Comparison of ENCODE assay signal across 18 cellular contexts in the genomic region with DNA sequence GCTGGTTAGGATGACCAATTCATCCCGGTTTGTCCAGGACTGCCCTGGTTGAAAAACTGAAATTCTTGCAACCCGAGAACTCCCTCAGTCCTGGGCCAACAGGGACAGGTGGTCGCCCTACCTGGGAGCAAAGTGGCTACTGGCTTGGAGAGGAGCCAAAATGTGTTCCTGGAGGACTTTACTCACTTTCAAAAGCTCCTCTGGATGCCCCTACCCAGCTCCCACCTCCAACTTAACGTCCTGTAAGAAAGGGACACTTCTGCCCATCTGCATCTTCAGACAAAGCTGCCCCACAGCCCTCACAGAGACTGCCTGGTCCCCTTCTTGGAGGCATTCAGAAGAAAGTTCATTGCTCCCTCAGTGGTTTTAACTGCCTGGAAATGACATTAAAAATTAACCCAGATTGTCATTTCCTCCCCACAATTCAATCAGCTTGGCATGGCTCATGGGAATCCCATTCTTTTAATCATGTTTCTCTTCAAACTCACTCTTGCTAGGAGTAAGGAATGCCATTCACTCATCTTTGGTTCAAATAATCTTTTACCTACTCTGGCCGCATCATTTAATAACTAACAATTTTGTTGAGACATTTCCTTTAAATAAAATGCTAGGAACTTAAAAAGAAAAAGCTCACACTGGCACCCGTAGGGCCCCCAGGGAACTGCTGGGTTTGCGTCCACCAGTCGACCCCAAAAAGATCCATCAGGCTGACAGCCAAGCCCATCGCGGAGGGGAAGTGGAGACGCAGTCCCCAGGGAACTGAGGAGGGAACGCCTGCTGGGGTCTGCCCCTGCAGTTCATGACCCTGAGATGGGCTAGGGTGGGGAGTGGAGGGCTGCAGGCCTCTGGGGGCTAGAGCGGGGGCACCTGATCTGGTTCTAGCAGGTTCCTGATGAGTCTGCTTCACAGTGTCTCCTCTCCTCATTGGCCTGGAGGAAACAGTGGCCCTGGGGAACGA. TPM values are rescaled to one million over a fixed set of nuclear protein-coding genes. Genes with fewer than 3 reads are reported as not detected.
A peak's percentile ranks its signal among the peaks of the same experiment; 100 is the strongest.
DNase-seq lines count a peak whose midpoint lies in the region; ATAC-seq and TF ChIP-seq lines count a peak whose summit lies in the region.
"Had no signal": no experiment of that assay in that cellular context is flagged by ENCODE, and none has a peak within 500 bp of the region (broad histone marks: within the 10 kb centered on the region; RNA-seq: fewer than 3 reads in every experiment).

No MANE protein-coding gene starts in this region.

- no peak overlapping the region for H3K9ac ChIP-seq in HCT116 (ENCODE audit: low read length)
- peak overlapping the region; percentile 19 for H3K9ac ChIP-seq in adipocyte (ENCODE audit: low read length)
- H3K9ac ChIP-seq: KMS-11 had no signal

- WGBS in spleen, 5 donors: 43 to 47% (median 44%) methylated on average over 14 of the region's 14 CpGs

- intact Hi-C loops in HCT116 (cut with micrococcal nuclease): no loop called here
- intact Hi-C loops in left colon (cut with DNase I, micrococcal nuclease): no loop called here
- intact Hi-C loops in spleen (cut with DNase I; ENCODE audit: low total_unique reads): no loop called here

- no peaks in the 10 kb centered on the region for H3K9me2 ChIP-seq in HCT116 (ENCODE audit: insufficient read depth)

- CTCF ChIA-PET in HCT116 (lab: Charles Lee): interaction anchor here (0.8 to 1.6 kb wide), 6 partner anchors 12 to 139 kb away, joined by 3 to 6 read pairs (median 4); a partner anchor contains a TSS

- H3K9me3 ChIP-seq in HCT116 (ENCODE audit: control insufficient read depth in 1 of 2, insufficient read depth in 1 of 2, low read depth in 1 of 2, low read length in 2 of 2): no peaks in the 10 kb centered on the region
- H3K9me3 ChIP-seq in adipocyte (ENCODE audit: control insufficient read depth, low read length): peaks cover 6% of the 10 kb centered on the region
- peaks cover 0 to 12% (median 0%) of the 10 kb centered on the region in 8 donors for H3K9me3 ChIP-seq in spleen
- H3K9me3 ChIP-seq: HAP-1 had no signal

- BruUV-seq in HCT116 (replicated peaks; lab: Mats Ljungman, UMichigan): no TSS peak

- H3K27me3 ChIP-seq in HCT116 (ENCODE audit: insufficient read depth, low read length): peaks cover 9% of the 10 kb centered on the region; the same call in 1 of the 2 replicates
- no peaks in the 10 kb centered on the region for H3K27me3 ChIP-seq in adipocyte (replicated peaks; ENCODE audit: control insufficient read depth, insufficient read depth, low read length)
- H3K27me3 ChIP-seq in spleen (replicated peaks in 1 of 7): peaks cover 0 to 27% (median 0%) of the 10 kb centered on the region in 7 donors
- H3K27me3 ChIP-seq: dorsolateral prefrontal cortex had no signal

- no peak overlapping the region for H3K4me2 ChIP-seq in HCT116 (ENCODE audit: low read length)
- H3K4me2 ChIP-seq: KMS-11 had no signal

- H3K4me1 ChIP-seq in HCT116 (ENCODE audit: control insufficient read depth in 1 of 2, insufficient read depth in 2 of 2, low read length in 2 of 2): 0 out of 4 replicates have a peak, but pooled peaks cover 0 to 5% of the 10 kb centered on the region in 2 experiments
- H3K4me1 ChIP-seq in adipocyte (ENCODE audit: control insufficient read depth, insufficient read depth, low read length): peaks cover 47% of the 10 kb centered on the region
- peaks cover 0 to 26% (median under 1%) of the 10 kb centered on the region in 6 donors for H3K4me1 ChIP-seq in spleen
- H3K4me1 ChIP-seq: HAP-1 had no signal

- POLR2A ChIA-PET in HCT116 (lab: Charles Lee): no interaction called here

- TF ChIP-seq POLR2A in HCT116 (IDR thresholded peaks at IDR 0.05; ENCODE audit: borderline replicate concordance, extremely low read depth, insufficient read depth, insufficient read length): no peak
- no peak for TF ChIP-seq POLR2A in spleen (IDR thresholded peaks at IDR 0.05)

- no peak overlapping the region for H2AFZ ChIP-seq in HCT116 (ENCODE audit: low read depth, low read length, poor library complexity, severe bottlenecking)

- DNase-seq in HCT116 (ENCODE audit: low read depth, low spot score): no peak
- no peak for DNase-seq in adipocyte (ENCODE audit: low read depth)
- no peak for DNase-seq in left colon
- DNase-seq in spleen: peak; percentile 54
- DNase-seq in dermis blood vessel endothelial cell: no peak
- DNase-seq in hepatic stellate cell (ENCODE audit: low spot score): no peak
- no peak for DNase-seq in NCI-H2171 treated with DMSO at 0.1 percent for 48 hours (lab: John Stamatoyannopoulos, UW)
- DNase-seq: NCI-H2171, NCI-H774, occipital lobe, SW 1271 had no signal

- H4K20me1 ChIP-seq in HCT116 (ENCODE audit: insufficient read depth): no peaks in the 10 kb centered on the region

- no peak overlapping the region for H3K27ac ChIP-seq in HCT116 (ENCODE audit: low read depth, low read length)
- peak overlapping the region in 1 of 8 donors; percentile 16 for H3K27ac ChIP-seq in spleen
- H3K27ac ChIP-seq: dorsolateral prefrontal cortex, heart left ventricle, KMS-11 had no signal

- no peak overlapping the region for H3K4me3 ChIP-seq in HCT116 (replicated peaks in 1 of 2; ENCODE audit: low read depth in 1 of 2, low read length in 2 of 2)
- no peak overlapping the region for H3K4me3 ChIP-seq in adipocyte (ENCODE audit: low read length)
- no peak overlapping the region for H3K4me3 ChIP-seq in spleen
- H3K4me3 ChIP-seq: dorsolateral prefrontal cortex, HAP-1, heart left ventricle had no signal

- H3K79me2 ChIP-seq in HCT116 (ENCODE audit: insufficient read depth, low read length): no peaks in the 10 kb centered on the region

- no peak for ATAC-seq in HCT116
- peak; percentile 83 for ATAC-seq in left colon
- ATAC-seq: esophagus mucosa, Panc1 had no signal

- no peaks in the 10 kb centered on the region for H3K36me3 ChIP-seq in HCT116 (ENCODE audit: control insufficient read depth in 1 of 2, insufficient read depth in 2 of 2, low read length in 2 of 2)
- no peaks in the 10 kb centered on the region for H3K36me3 ChIP-seq in adipocyte (ENCODE audit: control insufficient read depth, insufficient read depth, low read length, severe bottlenecking)
- no peaks in the 10 kb centered on the region for H3K36me3 ChIP-seq in spleen
- H3K36me3 ChIP-seq: HAP-1, heart left ventricle had no signal

- RAD21 ChIA-PET in HCT116 (lab: Charles Lee; ENCODE audit: low non-redundant PET in 1 of 2, low total read pairs in 2 of 2, uncharacterized antibody in 2 of 2, unreplicated experiment in 2 of 2): interaction anchor here (0.9 to 1.0 kb wide), 2 partner anchors 13 to 84 kb away, joined by 3 read pairs; no protein-coding TSS in a partner anchor

- no peak for TF ChIP-seq RAD21 in HCT116 (IDR thresholded peaks at IDR 0.05; ENCODE audit: low read depth)

- peak in 2 of 3 experiments; percentile 19 to 21; a peak in 2 of 6 replicates for TF ChIP-seq CTCF in HCT116 (IDR thresholded peaks at IDR 0.05 in 2 of 3, conservative IDR thresholded peaks at IDR 0.05 in 1 of 3; ENCODE audit: borderline replicate concordance in 1 of 3, insufficient read depth in 1 of 3, low read depth in 2 of 3, low read length in 2 of 3)
- TF ChIP-seq CTCF in spleen (IDR thresholded peaks at IDR 0.05 in 8 of 11, conservative IDR thresholded peaks at IDR 0.05 in 3 of 11): no peak

TF ChIP-seq in HCT116, 20 proteins besides CTCF, POLR2A, EP300 and RAD21 (continues in another document):
- no peak for TF ChIP-seq POLR2AphosphoS5 (IDR thresholded peaks at IDR 0.05; ENCODE audit: low read depth, low read length)
- TF ChIP-seq CEBPB (IDR thresholded peaks at IDR 0.05; ENCODE audit: low read depth): no peak
- TF ChIP-seq SRF (IDR thresholded peaks at IDR 0.05; ENCODE audit: low read depth): no peak
- no peak for TF ChIP-seq EZH2phosphoT487 (IDR thresholded peaks at IDR 0.05; ENCODE audit: borderline replicate concordance)
- TF ChIP-seq, protein P1, sequence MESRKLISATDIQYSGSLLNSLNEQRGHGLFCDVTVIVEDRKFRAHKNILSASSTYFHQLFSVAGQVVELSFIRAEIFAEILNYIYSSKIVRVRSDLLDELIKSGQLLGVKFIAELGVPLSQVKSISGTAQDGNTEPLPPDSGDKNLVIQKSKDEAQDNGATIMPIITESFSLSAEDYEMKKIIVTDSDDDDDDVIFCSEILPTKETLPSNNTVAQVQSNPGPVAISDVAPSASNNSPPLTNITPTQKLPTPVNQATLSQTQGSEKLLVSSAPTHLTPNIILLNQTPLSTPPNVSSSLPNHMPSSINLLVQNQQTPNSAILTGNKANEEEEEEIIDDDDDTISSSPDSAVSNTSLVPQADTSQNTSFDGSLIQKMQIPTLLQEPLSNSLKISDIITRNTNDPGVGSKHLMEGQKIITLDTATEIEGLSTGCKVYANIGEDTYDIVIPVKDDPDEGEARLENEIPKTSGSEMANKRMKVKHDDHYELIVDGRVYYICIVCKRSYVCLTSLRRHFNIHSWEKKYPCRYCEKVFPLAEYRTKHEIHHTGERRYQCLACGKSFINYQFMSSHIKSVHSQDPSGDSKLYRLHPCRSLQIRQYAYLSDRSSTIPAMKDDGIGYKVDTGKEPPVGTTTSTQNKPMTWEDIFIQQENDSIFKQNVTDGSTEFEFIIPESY (IDR thresholded peaks at IDR 0.05; ENCODE audit: extremely low read depth, insufficient replicate concordance, low read length): no peak
- TF ChIP-seq, protein P2, sequence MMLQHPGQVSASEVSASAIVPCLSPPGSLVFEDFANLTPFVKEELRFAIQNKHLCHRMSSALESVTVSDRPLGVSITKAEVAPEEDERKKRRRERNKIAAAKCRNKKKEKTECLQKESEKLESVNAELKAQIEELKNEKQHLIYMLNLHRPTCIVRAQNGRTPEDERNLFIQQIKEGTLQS (IDR thresholded peaks at IDR 0.05): no peak
- no peak for TF ChIP-seq YY1 (IDR thresholded peaks at IDR 0.05; ENCODE audit: extremely low read depth, insufficient replicate concordance, low read depth, low read length)
- TF ChIP-seq EZH2 (IDR thresholded peaks at IDR 0.05): no peak
- TF ChIP-seq SP1 (IDR thresholded peaks at IDR 0.05; ENCODE audit: low read depth): no peak

RNA-seq across cellular contexts. Expression of a gene that starts 24.2 kb away (rescaled TPM):
- 19.8 TPM for total RNA-seq in HCT116 (2021; ENCODE audit: unreplicated experiment)
- 7.0 and 8.9 TPM in 2 replicates for polyA plus RNA-seq in HCT116 (2012)
- 1 to 10 TPM; 6.6 to 7.2 TPM for total RNA-seq in left colon
- total RNA-seq in spleen: 10 to 100 TPM in 4 of 7 donors, 1 to 10 TPM in 3; 5.6 to 16.5 (median 11.0) TPM
- polyA plus RNA-seq in spleen: 1 to 10 TPM; 1.5 to 3.6 (median 1.8) TPM
- total RNA-seq in dermis blood vessel endothelial cell: 0.56 and 0.68 TPM in 2 replicates
- polyA plus RNA-seq: CD14-positive monocyte had no signal

Comparison
In these comparisons a context has a peak if more than half of its experiments do, and no peak if none do; other contexts are left out.
1. CTCF ChIP-seq: peak in HCT116 (2 of 3); none in spleen (0 of 11).